ENCODE assay signal across 1 cellular context in genomic region chr14:73136387-73137221, GRCh38.
A peak's percentile ranks its signal among the peaks of the same experiment; 100 is the strongest.
TF ChIP-seq lines count a peak whose summit lies in the region.

TSS of gene PSEN1 (plus strand) at chr14:73136507. CDS start at chr14:73148020, 11,513 bp downstream.

TF ChIP-seq in K562, 482 proteins besides CTCF, POLR2A, EP300 and RAD21 (continued from another document and continues in another):
- TF ChIP-seq ZNF318 (IDR thresholded peaks at IDR 0.05; ENCODE audit: borderline replicate concordance in 1 of 2, low read depth in 1 of 2) (no peak), ARID4B (CRISPR knock-in tag; IDR thresholded peaks at IDR 0.05) (peak; percentile 62; the same call in 1 of the 2 replicates), ZFX (CRISPR knock-in tag; IDR thresholded peaks at IDR 0.05) (peak; percentile 93), ETV1 (tag; conservative IDR thresholded peaks at IDR 0.05; ENCODE audit: low read depth) (0 out of 2 replicates have a peak, but pooled peaks have one; percentile 24), MCM3 (IDR thresholded peaks at IDR 0.05) (no peak), FOXA3 (CRISPR knock-in tag; conservative IDR thresholded peaks at IDR 0.05 in 1 of 2, IDR thresholded peaks at IDR 0.05 in 1 of 2) (no peak), CEBPG (CRISPR knock-in tag; IDR thresholded peaks at IDR 0.05) (no peak), CEBPG (tag; conservative IDR thresholded peaks at IDR 0.05 in 1 of 2, IDR thresholded peaks at IDR 0.05 in 1 of 2) (0 out of 4 replicates have a peak, but pooled peaks of 1 of the 2 experiments have one; percentile 21), TRIM24 (IDR thresholded peaks at IDR 0.05) (0 out of 4 replicates have a peak, but pooled peaks of 1 of the 2 experiments have one; percentile 15), ZBTB11 (CRISPR knock-in tag; IDR thresholded peaks at IDR 0.05) (peak; percentile 49 to 91 (median 57); a peak in 4 of 6 replicates), CCNT2 (IDR thresholded peaks at IDR 0.05; ENCODE audit: borderline replicate concordance, extremely low read depth, insufficient read length, low read depth, low read length) (peak; percentile 24), TCF7 (IDR thresholded peaks at IDR 0.05; ENCODE audit: borderline replicate concordance) (no peak), THAP7 (CRISPR knock-in tag; IDR thresholded peaks at IDR 0.05) (no peak), SETDB1 (IDR thresholded peaks at IDR 0.05; ENCODE audit: low read length) (no peak), GABPB1 (CRISPR knock-in tag; IDR thresholded peaks at IDR 0.05) (peak; percentile 92), KDM5B (IDR thresholded peaks at IDR 0.05; ENCODE audit: insufficient replicate concordance, low read depth, low read length) (peak; percentile 70), HNRNPH1 (optimal IDR thresholded peaks at IDR 0.05; ENCODE audit: low read depth, low read length) (no peak), RCOR1 (IDR thresholded peaks at IDR 0.05; ENCODE audit: borderline replicate concordance in 1 of 2, low read depth in 2 of 2, low read length in 2 of 2) (no peak), YBX1 (IDR thresholded peaks at IDR 0.05) (no peak), SRSF1 (IDR thresholded peaks at IDR 0.05; ENCODE audit: low read depth, low read length) (no peak), CHD2 (IDR thresholded peaks at IDR 0.05; ENCODE audit: low read depth, low read length) (no peak), NKRF (IDR thresholded peaks at IDR 0.05; ENCODE audit: borderline replicate concordance) (no peak), ZNF165 (CRISPR knock-in tag; IDR thresholded peaks at IDR 0.05; ENCODE audit: borderline replicate concordance) (no peak), NFIC (IDR thresholded peaks at IDR 0.05) (peak; percentile 30; the same call in 1 of the 2 replicates)
